Comparison of ENCODE assay signal across 1 cellular context in the genomic region with DNA sequence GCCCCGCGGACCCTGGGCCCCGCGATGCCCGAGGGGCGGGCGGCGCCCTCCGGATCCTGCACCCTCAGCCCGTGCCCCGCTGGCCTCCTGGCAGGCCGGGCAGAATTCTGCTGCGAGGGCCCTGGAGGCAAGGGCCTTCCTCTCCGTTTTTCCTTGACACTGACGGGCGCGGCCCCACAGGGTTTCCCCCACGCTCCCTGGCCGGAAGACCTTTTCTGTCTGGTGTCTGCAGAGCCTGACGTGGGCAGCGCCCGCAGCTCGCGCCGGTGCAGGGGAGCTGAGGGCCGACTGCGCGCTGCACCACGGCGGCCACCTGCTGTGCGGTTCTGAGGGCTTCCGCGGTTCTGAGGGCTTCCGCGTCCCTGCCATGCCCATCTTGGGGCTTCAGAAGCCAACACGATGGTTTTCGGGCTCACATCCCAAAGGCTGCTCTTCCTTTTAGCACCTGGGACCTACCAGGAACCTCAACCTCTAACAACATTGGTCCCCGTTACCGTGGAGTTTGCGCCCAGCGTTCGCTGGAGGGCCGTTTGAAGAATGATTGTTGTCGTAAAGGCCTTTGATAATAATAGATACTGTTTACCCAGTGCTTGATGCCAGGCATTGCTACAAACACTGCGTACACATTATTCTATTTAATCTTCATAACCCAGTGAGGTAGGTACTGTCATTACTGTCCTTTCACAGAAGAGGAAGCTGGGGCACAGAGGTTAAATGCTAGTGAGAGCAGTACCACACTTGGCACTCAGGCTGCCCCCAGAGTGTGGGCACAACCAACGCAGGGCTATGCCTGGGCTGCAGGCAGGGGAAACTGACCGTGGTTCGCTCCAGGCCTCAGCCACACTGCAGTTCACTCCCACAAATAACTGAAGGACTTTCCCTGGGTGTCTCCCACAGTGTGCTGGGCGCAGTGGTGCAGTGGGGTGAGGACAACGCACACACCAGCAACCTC.
TF ChIP-seq lines count a peak whose summit lies in the region.

No MANE protein-coding gene starts in this region.

TF ChIP-seq in HepG2, 621 proteins besides CTCF, POLR2A, EP300 and RAD21 (continued from another document):
- TF ChIP-seq HMGXB4 (CRISPR knock-in tag; IDR thresholded peaks at IDR 0.05; ENCODE audit: borderline replicate concordance in 1 of 2, low read depth in 1 of 2) (0 out of 4 replicates have a peak, but pooled peaks of 1 of the 2 experiments have one; percentile 18), ZNF138 (CRISPR knock-in tag; IDR thresholded peaks at IDR 0.05; ENCODE audit: low read depth) (no peak), HDAC2 (CRISPR knock-in tag; IDR thresholded peaks at IDR 0.05) (no peak), ZNF710 (CRISPR knock-in tag; IDR thresholded peaks at IDR 0.05; ENCODE audit: borderline replicate concordance) (no peak), ZNF558 (CRISPR knock-in tag; IDR thresholded peaks at IDR 0.05; ENCODE audit: borderline replicate concordance) (no peak), FOXM1 (CRISPR knock-in tag; IDR thresholded peaks at IDR 0.05) (no peak), ZNF24 (IDR thresholded peaks at IDR 0.05) (no peak), ZNF577 (CRISPR knock-in tag; IDR thresholded peaks at IDR 0.05; ENCODE audit: borderline replicate concordance, low read depth) (no peak), BHLHE40 (IDR thresholded peaks at IDR 0.05; ENCODE audit: low read length) (no peak), HNRNPL (IDR thresholded peaks at IDR 0.05; ENCODE audit: low read depth, low read length) (peak; percentile 66; the same call in 1 of the 2 replicates), ZMYM3 (CRISPR knock-in tag; IDR thresholded peaks at IDR 0.05) (no peak), MEIS1 (CRISPR knock-in tag; IDR thresholded peaks at IDR 0.05; ENCODE audit: borderline replicate concordance) (no peak), RXRA (CRISPR knock-in tag; IDR thresholded peaks at IDR 0.05) (peak; percentile 27; the same call in 1 of the 2 replicates), NFYC (CRISPR knock-in tag; IDR thresholded peaks at IDR 0.05) (no peak)
- TF ChIP-seq, protein P1, sequence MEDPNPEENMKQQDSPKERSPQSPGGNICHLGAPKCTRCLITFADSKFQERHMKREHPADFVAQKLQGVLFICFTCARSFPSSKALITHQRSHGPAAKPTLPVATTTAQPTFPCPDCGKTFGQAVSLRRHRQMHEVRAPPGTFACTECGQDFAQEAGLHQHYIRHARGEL (CRISPR knock-in tag; IDR thresholded peaks at IDR 0.05), result 0 out of 2 replicates have a peak, but pooled peaks have one; percentile 46
- TF ChIP-seq, protein P2, sequence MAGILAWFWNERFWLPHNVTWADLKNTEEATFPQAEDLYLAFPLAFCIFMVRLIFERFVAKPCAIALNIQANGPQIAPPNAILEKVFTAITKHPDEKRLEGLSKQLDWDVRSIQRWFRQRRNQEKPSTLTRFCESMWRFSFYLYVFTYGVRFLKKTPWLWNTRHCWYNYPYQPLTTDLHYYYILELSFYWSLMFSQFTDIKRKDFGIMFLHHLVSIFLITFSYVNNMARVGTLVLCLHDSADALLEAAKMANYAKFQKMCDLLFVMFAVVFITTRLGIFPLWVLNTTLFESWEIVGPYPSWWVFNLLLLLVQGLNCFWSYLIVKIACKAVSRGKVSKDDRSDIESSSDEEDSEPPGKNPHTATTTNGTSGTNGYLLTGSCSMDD (CRISPR knock-in tag; IDR thresholded peaks at IDR 0.05), result 0 out of 2 replicates have a peak, but pooled peaks have one; percentile 77
- TF ChIP-seq, protein P3, sequence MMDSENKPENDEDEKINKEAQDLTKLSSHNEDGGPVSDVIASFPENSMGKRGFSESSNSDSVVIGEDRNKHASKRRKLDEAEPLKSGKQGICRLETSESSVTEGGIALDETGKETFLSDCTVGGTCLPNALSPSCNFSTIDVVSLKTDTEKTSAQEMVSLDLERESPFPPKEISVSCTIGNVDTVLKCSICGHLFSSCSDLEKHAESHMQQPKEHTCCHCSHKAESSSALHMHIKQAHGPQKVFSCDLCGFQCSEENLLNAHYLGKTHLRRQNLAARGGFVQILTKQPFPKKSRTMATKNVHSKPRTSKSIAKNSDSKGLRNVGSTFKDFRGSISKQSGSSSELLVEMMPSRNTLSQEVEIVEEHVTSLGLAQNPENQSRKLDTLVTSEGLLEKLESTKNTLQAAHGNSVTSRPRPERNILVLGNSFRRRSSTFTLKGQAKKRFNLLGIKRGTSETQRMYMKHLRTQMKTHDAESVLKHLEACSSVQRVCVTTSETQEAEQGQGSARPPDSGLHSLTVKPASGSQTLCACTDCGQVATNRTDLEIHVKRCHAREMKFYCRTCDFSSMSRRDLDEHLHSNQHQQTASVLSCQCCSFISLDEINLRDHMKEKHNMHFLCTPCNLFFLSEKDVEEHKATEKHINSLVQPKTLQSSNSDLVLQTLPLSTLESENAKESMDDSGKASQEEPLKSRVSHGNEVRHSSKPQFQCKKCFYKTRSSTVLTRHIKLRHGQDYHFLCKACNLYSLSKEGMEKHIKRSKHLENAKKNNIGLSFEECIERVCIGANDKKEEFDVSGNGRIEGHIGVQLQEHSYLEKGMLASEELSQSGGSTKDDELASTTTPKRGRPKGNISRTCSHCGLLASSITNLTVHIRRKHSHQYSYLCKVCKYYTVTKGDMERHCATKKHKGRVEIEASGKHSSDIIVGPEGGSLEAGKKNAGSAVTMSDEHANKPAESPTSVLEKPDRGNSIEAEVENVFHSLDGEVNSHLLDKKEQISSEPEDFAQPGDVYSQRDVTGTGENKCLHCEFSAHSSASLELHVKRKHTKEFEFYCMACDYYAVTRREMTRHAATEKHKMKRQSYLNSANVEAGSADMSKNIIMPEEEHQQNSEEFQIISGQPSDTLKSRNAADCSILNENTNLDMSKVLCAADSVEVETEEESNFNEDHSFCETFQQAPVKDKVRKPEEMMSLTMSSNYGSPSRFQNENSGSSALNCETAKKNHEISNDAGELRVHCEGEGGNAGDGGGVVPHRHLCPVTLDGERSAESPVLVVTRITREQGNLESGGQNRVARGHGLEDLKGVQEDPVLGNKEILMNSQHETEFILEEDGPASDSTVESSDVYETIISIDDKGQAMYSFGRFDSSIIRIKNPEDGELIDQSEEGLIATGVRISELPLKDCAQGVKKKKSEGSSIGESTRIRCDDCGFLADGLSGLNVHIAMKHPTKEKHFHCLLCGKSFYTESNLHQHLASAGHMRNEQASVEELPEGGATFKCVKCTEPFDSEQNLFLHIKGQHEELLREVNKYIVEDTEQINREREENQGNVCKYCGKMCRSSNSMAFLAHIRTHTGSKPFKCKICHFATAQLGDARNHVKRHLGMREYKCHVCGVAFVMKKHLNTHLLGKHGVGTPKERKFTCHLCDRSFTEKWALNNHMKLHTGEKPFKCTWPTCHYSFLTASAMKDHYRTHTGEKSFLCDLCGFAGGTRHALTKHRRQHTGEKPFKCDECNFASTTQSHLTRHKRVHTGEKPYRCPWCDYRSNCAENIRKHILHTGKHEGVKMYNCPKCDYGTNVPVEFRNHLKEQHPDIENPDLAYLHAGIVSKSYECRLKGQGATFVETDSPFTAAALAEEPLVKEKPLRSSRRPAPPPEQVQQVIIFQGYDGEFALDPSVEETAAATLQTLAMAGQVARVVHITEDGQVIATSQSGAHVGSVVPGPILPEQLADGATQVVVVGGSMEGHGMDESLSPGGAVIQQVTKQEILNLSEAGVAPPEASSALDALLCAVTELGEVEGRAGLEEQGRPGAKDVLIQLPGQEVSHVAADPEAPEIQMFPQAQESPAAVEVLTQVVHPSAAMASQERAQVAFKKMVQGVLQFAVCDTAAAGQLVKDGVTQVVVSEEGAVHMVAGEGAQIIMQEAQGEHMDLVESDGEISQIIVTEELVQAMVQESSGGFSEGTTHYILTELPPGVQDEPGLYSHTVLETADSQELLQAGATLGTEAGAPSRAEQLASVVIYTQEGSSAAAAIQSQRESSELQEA (CRISPR knock-in tag; IDR thresholded peaks at IDR 0.05; ENCODE audit: not compliant biosample characterization), result peak; percentile 30
